In genomic region chr5:6497267-6497666, GRCh38 we compare ENCODE assay signal across 26 cellular contexts. TPM values are rescaled to one million over a fixed set of nuclear protein-coding genes. Genes with fewer than 3 reads are reported as not detected.
DNase-seq lines count a peak whose midpoint lies in the region; ATAC-seq and TF ChIP-seq lines count a peak whose summit lies in the region.
"Had no signal": no experiment of that assay in that cellular context is flagged by ENCODE, and none has a peak within 500 bp of the region (broad histone marks: within the 10 kb centered on the region; RNA-seq: fewer than 3 reads in every experiment).

No MANE protein-coding gene starts in this region.

- no peaks in the 10 kb centered on the region for H3K27me3 ChIP-seq in A673 (replicated peaks; ENCODE audit: insufficient read depth, low read depth, low read length, poor library complexity)
- H3K27me3 ChIP-seq: foreskin keratinocyte, ovary had no signal

- H3K27me3 Mint-ChIP-seq in activated T-cell treated with anti-CD3 and anti-CD28 coated beads, Interleukin-2, amount 50 U/mL, for 72 hours (ENCODE audit: low read depth) = peaks cover 28% of the 10 kb centered on the region
- H3K27me3 Mint-ChIP-seq: activated naive CD4-positive, alpha-beta T cell treated with anti-CD3 and anti-CD28 coated beads, Interleukin-2, amount 50 U/mL, for 24 hours had no signal

- peak; percentile 40 to 44 for ATAC-seq in activated T-cell treated with anti-CD3 and anti-CD28 coated beads, Interleukin-2, amount 50 U/mL, for 72 hours (replicated peaks in 1 of 2)
- ATAC-seq in GM18519 (IDR thresholded peaks at IDR 0.05; ENCODE audit: low FRiP score, unreplicated experiment) (peak; percentile 22), HG03378 (IDR thresholded peaks at IDR 0.05; ENCODE audit: unreplicated experiment) (peak; percentile 35)
- ATAC-seq: esophagus mucosa, foreskin keratinocyte, WTC11 had no signal

- no peaks in the 10 kb centered on the region for H3K9me3 Mint-ChIP-seq in activated T-cell treated with anti-CD3 and anti-CD28 coated beads, Interleukin-2, amount 50 U/mL, for 72 hours
- H3K9me3 Mint-ChIP-seq: activated naive CD4-positive, alpha-beta T cell treated with anti-CD3 and anti-CD28 coated beads, Interleukin-2, amount 50 U/mL, for 24 hours; endodermal cell; nephron progenitor cell had no signal

- H3K4me1 Mint-ChIP-seq in activated T-cell treated with anti-CD3 and anti-CD28 coated beads, Interleukin-2, amount 50 U/mL, for 72 hours (ENCODE audit: low read depth) = peaks cover 45% of the 10 kb centered on the region
- H3K4me1 Mint-ChIP-seq: activated naive CD4-positive, alpha-beta T cell treated with anti-CD3 and anti-CD28 coated beads, Interleukin-2, amount 50 U/mL, for 24 hours; endodermal cell had no signal

- intact Hi-C loops in A673 (cut with micrococcal nuclease; ENCODE audit: unreplicated experiment) = no loop called here

- BruUV-seq in A673 (replicated peaks; lab: Mats Ljungman, UMichigan) = no TSS peak

- CTCF ChIA-PET in A673 (lab: Charles Lee) = no interaction called here

- POLR2A ChIA-PET in A673 (lab: Charles Lee; ENCODE audit: low non-redundant PET) = no interaction called here

- no peak for TF ChIP-seq CTCF in A673 (conservative IDR thresholded peaks at IDR 0.05; ENCODE audit: low read depth, low read length)

- H3K4me1 ChIP-seq in A673 (ENCODE audit: insufficient read depth, low read length, poor library complexity, severe bottlenecking) = no peaks in the 10 kb centered on the region
- H3K4me1 ChIP-seq: foreskin keratinocyte had no signal

- H3K27ac ChIP-seq in A673 (ENCODE audit: low read depth, low read length, poor library complexity, severe bottlenecking) = no peak overlapping the region
- H3K27ac ChIP-seq: foreskin keratinocyte, ovary had no signal

- no peaks in the 10 kb centered on the region for H3K36me3 ChIP-seq in A673 (ENCODE audit: insufficient read depth, low read length, poor library complexity, severe bottlenecking)
- H3K36me3 ChIP-seq: ovary had no signal

- H3K4me3 ChIP-seq in A673 (ENCODE audit: low read depth, low read length, poor library complexity, severe bottlenecking) = no peak overlapping the region
- H3K4me3 ChIP-seq: ovary had no signal

- H3K27ac Mint-ChIP-seq in activated T-cell treated with anti-CD3 and anti-CD28 coated beads, Interleukin-2, amount 50 U/mL, for 72 hours = no peak overlapping the region
- H3K27ac Mint-ChIP-seq: activated naive CD4-positive, alpha-beta T cell treated with anti-CD3 and anti-CD28 coated beads, Interleukin-2, amount 50 U/mL, for 24 hours; endodermal cell; nephron progenitor cell; WTC11 had no signal

- H3K36me3 Mint-ChIP-seq in activated T-cell treated with anti-CD3 and anti-CD28 coated beads, Interleukin-2, amount 50 U/mL, for 72 hours (ENCODE audit: insufficient read depth in 2 of 2) = no peaks in the 10 kb centered on the region
- H3K36me3 Mint-ChIP-seq: activated naive CD4-positive, alpha-beta T cell treated with anti-CD3 and anti-CD28 coated beads, Interleukin-2, amount 50 U/mL, for 24 hours; WTC11 had no signal

- no peaks in the 10 kb centered on the region for H3K9me3 ChIP-seq in A673 (ENCODE audit: low read depth, low read length, poor library complexity, severe bottlenecking)
- H3K9me3 ChIP-seq: ovary had no signal

- peak; percentile 29 to 30 for DNase-seq in activated T-cell treated with anti-CD3 and anti-CD28 coated beads, Interleukin-2, amount 50 U/mL, for 72 hours
- DNase-seq in activated T-cell treated with anti-CD3 and anti-CD28 coated beads, Interleukin-2, amount 50 U/mL, for 48 hours = no peak
- DNase-seq in islet precursor cell (peak; percentile 13), KG1 (lab: John Stamatoyannopoulos, UW) (no peak), NAMALWA (ENCODE audit: low spot score) (no peak), A673 (ENCODE audit: low spot score) (no peak)
- DNase-seq: caudate nucleus; endodermal cell; foreskin keratinocyte; mammary epithelial cell; NCI-H1105 treated with DMSO at 0.1 percent for 48 hours; NCI-H1930; NCI-H345; nephron progenitor cell; ovary; retina; small intestine; stimulated activated CD4-positive, alpha-beta T cell treated with anti-CD3 and anti-CD28 coated beads, Interleukin-1b, Interleukin-23, amount 100 ng/mL, for 48 hours; trophoblast cell had no signal

- peak overlapping the region; percentile 63 to 66 for H3K4me3 Mint-ChIP-seq in activated T-cell treated with anti-CD3 and anti-CD28 coated beads, Interleukin-2, amount 50 U/mL, for 72 hours
- H3K4me3 Mint-ChIP-seq: activated naive CD4-positive, alpha-beta T cell treated with anti-CD3 and anti-CD28 coated beads, Interleukin-2, amount 50 U/mL, for 24 hours; endodermal cell; nephron progenitor cell; WTC11 had no signal

RNA-seq across cellular contexts. Expression of gene UBE2QL1, which starts 48.6 kb away (rescaled TPM):
- total RNA-seq in activated T-cell treated with anti-CD3 and anti-CD28 coated beads, Interleukin-2, amount 50 U/mL, for 72 hours = under 1 TPM; 0.19 to 0.28 TPM
- 0.74 and 2.6 TPM in 2 replicates for total RNA-seq in A673 (2021)
- total RNA-seq: esophagus mucosa, foreskin keratinocyte, HT-29, MCF 10A had no signal

Comparison
In these comparisons a context has a peak if more than half of its experiments do, and no peak if none do; other contexts are left out.
1. DNase-seq: peak in activated T-cell treated with anti-CD3 and anti-CD28 coated beads, Interleukin-2, amount 50 U/mL, for 72 hours (2 of 2) and islet precursor cell (single experiment); none in activated T-cell treated with anti-CD3 and anti-CD28 coated beads, Interleukin-2, amount 50 U/mL, for 48 hours (0 of 2), KG1 (single experiment), NAMALWA (single experiment) and A673 (single experiment).
2. Peak in every context shown above with its lines, with median percentiles within 50 percentile points of each other: ATAC-seq.